ENCODE assay signal across 24 cellular contexts in the genomic region with DNA sequence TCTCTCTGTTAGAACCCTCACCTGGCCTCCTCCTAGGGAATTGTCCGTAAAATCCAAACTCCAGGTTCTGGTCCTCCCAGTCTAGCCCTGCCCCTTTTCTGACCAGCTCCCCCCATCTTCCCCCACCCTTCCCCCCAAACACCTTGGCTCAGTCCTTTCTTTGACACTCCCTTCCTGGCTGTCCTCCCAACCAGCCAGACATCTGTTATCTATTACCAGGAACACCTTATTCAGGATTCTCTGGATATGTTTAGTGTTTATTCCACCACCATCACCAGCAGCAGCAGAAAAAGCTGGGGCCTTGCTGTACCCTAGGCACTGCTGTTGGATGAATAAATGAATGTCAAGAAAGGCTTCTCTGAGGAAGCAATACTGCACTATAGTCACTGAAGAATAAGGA. TPM values are rescaled to one million over a fixed set of nuclear protein-coding genes. Genes with fewer than 3 reads are reported as not detected.
DNase-seq lines count a peak whose midpoint lies in the region; ATAC-seq and TF ChIP-seq lines count a peak whose summit lies in the region.
"Had no signal": no experiment of that assay in that cellular context is flagged by ENCODE, and none has a peak within 500 bp of the region (broad histone marks: within the 10 kb centered on the region; RNA-seq: fewer than 3 reads in every experiment).

No MANE protein-coding gene starts in this region.

- peak overlapping the region; percentile 49 for H3K27ac ChIP-seq in KOPT-K1 (ENCODE audit: low read depth, low read length, poor library complexity, severe bottlenecking)

- no peaks in the 10 kb centered on the region for H3K27me3 Mint-ChIP-seq in activated CD4-positive, alpha-beta memory T cell treated with anti-CD3 and anti-CD28 coated beads for 36 hours
- H3K27me3 Mint-ChIP-seq in activated CD4-positive, alpha-beta memory T cell treated with anti-CD3 and anti-CD28 coated beads, Interleukin-2, amount 10 ng/mL, durations not matched to agents 7 days and 5 days, result no peaks in the 10 kb centered on the region
- no peaks in the 10 kb centered on the region for H3K27me3 Mint-ChIP-seq in stimulated activated naive CD8-positive, alpha-beta T cell treated with anti-CD3 and anti-CD28 coated beads, Interleukin-15, amount 100 ng/mL, for 72 hours
- H3K27me3 Mint-ChIP-seq: CD8-positive, alpha-beta memory T cell had no signal

- no peak overlapping the region for H3K4me3 ChIP-seq in fibroblast of mammary gland (ENCODE audit: control insufficient read depth, low read depth, low read length)
- H3K4me3 ChIP-seq: HAP-1, MG63 had no signal

- intact Hi-C loops in activated CD4-positive, alpha-beta memory T cell treated with anti-CD3 and anti-CD28 coated beads for 36 hours (cut with micrococcal nuclease), result no loop called here

- no peaks in the 10 kb centered on the region for H3K36me3 ChIP-seq in KOPT-K1 (ENCODE audit: insufficient read depth, low read length)
- H3K36me3 ChIP-seq: HAP-1, MG63 had no signal

- peaks cover 2% of the 10 kb centered on the region for H3K36me3 Mint-ChIP-seq in activated CD4-positive, alpha-beta memory T cell treated with anti-CD3 and anti-CD28 coated beads for 36 hours
- peaks cover 22% of the 10 kb centered on the region for H3K36me3 Mint-ChIP-seq in activated CD4-positive, alpha-beta memory T cell treated with anti-CD3 and anti-CD28 coated beads, Interleukin-2, amount 10 ng/mL, durations not matched to agents 7 days and 5 days (ENCODE audit: low read depth)
- peaks cover 11% of the 10 kb centered on the region for H3K36me3 Mint-ChIP-seq in stimulated activated effector memory CD8-positive, alpha-beta T cell treated with anti-CD3 and anti-CD28 coated beads, Interleukin-12 subunit alpha, Interleukin-12 subunit beta, amount 100 ng/mL, for 72 hours

- peaks cover 35% of the 10 kb centered on the region for H3K4me1 Mint-ChIP-seq in activated CD4-positive, alpha-beta memory T cell treated with anti-CD3 and anti-CD28 coated beads for 36 hours (ENCODE audit: low read depth)
- H3K4me1 Mint-ChIP-seq in activated CD4-positive, alpha-beta memory T cell treated with anti-CD3 and anti-CD28 coated beads, Interleukin-2, amount 10 ng/mL, durations not matched to agents 7 days and 5 days, result peaks cover 56% of the 10 kb centered on the region
- peaks cover 44% of the 10 kb centered on the region for H3K4me1 Mint-ChIP-seq in stimulated activated effector memory CD8-positive, alpha-beta T cell treated with anti-CD3 and anti-CD28 coated beads, Interleukin-12 subunit alpha, Interleukin-12 subunit beta, amount 100 ng/mL, for 72 hours
- peaks cover 58% of the 10 kb centered on the region for H3K4me1 Mint-ChIP-seq in stimulated activated naive CD8-positive, alpha-beta T cell treated with anti-CD3 and anti-CD28 coated beads, Interleukin-15, amount 100 ng/mL, for 72 hours

- POLR2A ChIA-PET in activated CD4-positive, alpha-beta memory T cell treated with anti-CD3 and anti-CD28 coated beads for 36 hours (lab: Charles Lee), result no interaction called here
- POLR2A ChIA-PET in activated CD4-positive, alpha-beta memory T cell treated with anti-CD3 and anti-CD28 coated beads, Interleukin-2, amount 10 ng/mL, durations not matched to agents 7 days and 5 days (lab: Charles Lee), result interaction anchor here (6.4 kb wide), 1 partner anchor 48 kb away, joined by 40 read pairs; a partner anchor contains a TSS

- H3K9me3 Mint-ChIP-seq in activated CD4-positive, alpha-beta memory T cell treated with anti-CD3 and anti-CD28 coated beads for 36 hours, result peaks cover 9% of the 10 kb centered on the region
- H3K9me3 Mint-ChIP-seq in activated CD4-positive, alpha-beta memory T cell treated with anti-CD3 and anti-CD28 coated beads, Interleukin-2, amount 10 ng/mL, durations not matched to agents 7 days and 5 days, result peaks cover 15% of the 10 kb centered on the region
- H3K9me3 Mint-ChIP-seq in stimulated activated effector memory CD8-positive, alpha-beta T cell treated with anti-CD3 and anti-CD28 coated beads, Interleukin-12 subunit alpha, Interleukin-12 subunit beta, amount 100 ng/mL, for 72 hours, result no peaks in the 10 kb centered on the region
- peaks cover 8 to 11% of the 10 kb centered on the region in 2 donors for H3K9me3 Mint-ChIP-seq in stimulated activated naive CD8-positive, alpha-beta T cell treated with anti-CD3 and anti-CD28 coated beads, Interleukin-15, amount 100 ng/mL, for 72 hours
- H3K9me3 Mint-ChIP-seq: CD8-positive, alpha-beta memory T cell had no signal

- H3K9me3 ChIP-seq in KOPT-K1 (ENCODE audit: insufficient read depth, low read length, poor library complexity, severe bottlenecking), result peaks cover 15% of the 10 kb centered on the region
- H3K9me3 ChIP-seq: HAP-1, MG63 had no signal

- ATAC-seq in stimulated activated effector memory CD8-positive, alpha-beta T cell treated with anti-CD3 and anti-CD28 coated beads, Interleukin-12 subunit alpha, Interleukin-12 subunit beta, amount 100 ng/mL, for 72 hours, result no peak
- ATAC-seq in HG03378 (IDR thresholded peaks at IDR 0.05; ENCODE audit: unreplicated experiment), result no peak
- ATAC-seq in stimulated activated naive CD8-positive, alpha-beta T cell treated with anti-CD3 and anti-CD28 coated beads, Interleukin-15, amount 100 ng/mL, for 72 hours, result no peak
- ATAC-seq: Panc1 had no signal

- no peak for DNase-seq in activated CD4-positive, alpha-beta memory T cell treated with anti-CD3 and anti-CD28 coated beads for 36 hours
- no peak for DNase-seq in activated CD4-positive, alpha-beta memory T cell treated with anti-CD3 and anti-CD28 coated beads, Interleukin-2, amount 10 ng/mL, durations not matched to agents 7 days and 5 days
- DNase-seq in fibroblast of mammary gland (ENCODE audit: low read depth), result peak; percentile 49
- DNase-seq in stimulated activated effector memory CD8-positive, alpha-beta T cell treated with anti-CD3 and anti-CD28 coated beads, Interleukin-12 subunit alpha, Interleukin-12 subunit beta, amount 100 ng/mL, for 72 hours (ENCODE audit: low spot score in 2 of 2), result no peak
- DNase-seq in stimulated activated naive CD8-positive, alpha-beta T cell treated with anti-CD3 and anti-CD28 coated beads, Interleukin-15, amount 100 ng/mL, for 72 hours, result no peak
- DNase-seq: DMS 273 treated with DMSO at 0.1 percent for 48 hours, DMS79 treated with DMSO at 0.1 percent for 48 hours, GF-D8, GOT3, HFFc6, KBM-7, MG63, NCI-H1105 treated with DMSO at 0.1 percent for 48 hours, NCI-H146, NCI-H1930, NCI-H2107, NCI-H524 treated with DMSO at 0.1 percent for 48 hours, NCI-H82, SHP77 treated with DMSO at 0.1 percent for 48 hours had no signal

- no peak for TF ChIP-seq CTCF in fibroblast of mammary gland (conservative IDR thresholded peaks at IDR 0.05; ENCODE audit: control insufficient read depth, insufficient read depth, low read depth, low read length)

- H3K4me3 Mint-ChIP-seq in activated CD4-positive, alpha-beta memory T cell treated with anti-CD3 and anti-CD28 coated beads for 36 hours, result no peak overlapping the region
- no peak overlapping the region for H3K4me3 Mint-ChIP-seq in activated CD4-positive, alpha-beta memory T cell treated with anti-CD3 and anti-CD28 coated beads, Interleukin-2, amount 10 ng/mL, durations not matched to agents 7 days and 5 days
- no peak overlapping the region for H3K4me3 Mint-ChIP-seq in stimulated activated effector memory CD8-positive, alpha-beta T cell treated with anti-CD3 and anti-CD28 coated beads, Interleukin-12 subunit alpha, Interleukin-12 subunit beta, amount 100 ng/mL, for 72 hours
- H3K4me3 Mint-ChIP-seq in stimulated activated naive CD8-positive, alpha-beta T cell treated with anti-CD3 and anti-CD28 coated beads, Interleukin-15, amount 100 ng/mL, for 72 hours, result no peak overlapping the region
- H3K4me3 Mint-ChIP-seq: HFFc6 had no signal

- CTCF ChIA-PET in activated CD4-positive, alpha-beta memory T cell treated with anti-CD3 and anti-CD28 coated beads for 36 hours (lab: Charles Lee), result no interaction called here
- CTCF ChIA-PET in activated CD4-positive, alpha-beta memory T cell treated with anti-CD3 and anti-CD28 coated beads, Interleukin-2, amount 10 ng/mL, durations not matched to agents 7 days and 5 days (lab: Charles Lee), result no interaction called here

- H3K27ac Mint-ChIP-seq in activated CD4-positive, alpha-beta memory T cell treated with anti-CD3 and anti-CD28 coated beads for 36 hours, result peak overlapping the region; percentile 1
- H3K27ac Mint-ChIP-seq in activated CD4-positive, alpha-beta memory T cell treated with anti-CD3 and anti-CD28 coated beads, Interleukin-2, amount 10 ng/mL, durations not matched to agents 7 days and 5 days, result no peak overlapping the region
- peak overlapping the region; percentile 12 for H3K27ac Mint-ChIP-seq in stimulated activated effector memory CD8-positive, alpha-beta T cell treated with anti-CD3 and anti-CD28 coated beads, Interleukin-12 subunit alpha, Interleukin-12 subunit beta, amount 100 ng/mL, for 72 hours
- H3K27ac Mint-ChIP-seq in stimulated activated naive CD8-positive, alpha-beta T cell treated with anti-CD3 and anti-CD28 coated beads, Interleukin-15, amount 100 ng/mL, for 72 hours, result no peak overlapping the region
- H3K27ac Mint-ChIP-seq: HFFc6 had no signal

RNA-seq across cellular contexts. Expression of a gene that starts 4.0 kb away (rescaled TPM):
- total RNA-seq in activated CD4-positive, alpha-beta memory T cell treated with anti-CD3 and anti-CD28 coated beads for 36 hours, result 10 to 100 TPM; 64.6 to 65.9 TPM
- 100 to 1,000 TPM; 111 TPM for total RNA-seq in activated CD4-positive, alpha-beta memory T cell treated with anti-CD3 and anti-CD28 coated beads, Interleukin-2, amount 10 ng/mL, durations not matched to agents 7 days and 5 days

RNA-seq across cellular contexts. Expression of a gene that starts 21.2 kb away (rescaled TPM):
- total RNA-seq in activated CD4-positive, alpha-beta memory T cell treated with anti-CD3 and anti-CD28 coated beads for 36 hours, result under 1 TPM; 0.36 to 0.45 TPM
- under 1 TPM; 0.43 to 0.83 TPM for total RNA-seq in activated CD4-positive, alpha-beta memory T cell treated with anti-CD3 and anti-CD28 coated beads, Interleukin-2, amount 10 ng/mL, durations not matched to agents 7 days and 5 days
- total RNA-seq: HFFc6 had no signal

RNA-seq across cellular contexts. Expression of a gene that starts 34.2 kb away (rescaled TPM):
- total RNA-seq in activated CD4-positive, alpha-beta memory T cell treated with anti-CD3 and anti-CD28 coated beads for 36 hours, result 10 to 100 TPM; 10.1 to 11.5 TPM
- 10 to 100 TPM; 16.6 to 17.8 TPM for total RNA-seq in activated CD4-positive, alpha-beta memory T cell treated with anti-CD3 and anti-CD28 coated beads, Interleukin-2, amount 10 ng/mL, durations not matched to agents 7 days and 5 days

RNA-seq across cellular contexts. Expression of a gene that starts 48.1 kb away (rescaled TPM):
- total RNA-seq in activated CD4-positive, alpha-beta memory T cell treated with anti-CD3 and anti-CD28 coated beads for 36 hours, result 100 to 1,000 TPM; 167 to 173 TPM
- 100 to 1,000 TPM; 183 to 188 TPM for total RNA-seq in activated CD4-positive, alpha-beta memory T cell treated with anti-CD3 and anti-CD28 coated beads, Interleukin-2, amount 10 ng/mL, durations not matched to agents 7 days and 5 days

RNA-seq across cellular contexts. Expression of a gene that starts 50.6 kb away (rescaled TPM):
- 1 to 10 TPM; 5.4 to 5.8 TPM for total RNA-seq in activated CD4-positive, alpha-beta memory T cell treated with anti-CD3 and anti-CD28 coated beads for 36 hours
- total RNA-seq in activated CD4-positive, alpha-beta memory T cell treated with anti-CD3 and anti-CD28 coated beads, Interleukin-2, amount 10 ng/mL, durations not matched to agents 7 days and 5 days, result 10 to 100 TPM; 13.4 to 13.9 TPM

Comparison
In these comparisons a context has a peak if more than half of its experiments do, and no peak if none do; other contexts are left out.
1. H3K27ac Mint-ChIP-seq: peak in activated CD4-positive, alpha-beta memory T cell treated with anti-CD3 and anti-CD28 coated beads for 36 hours (single experiment) and stimulated activated effector memory CD8-positive, alpha-beta T cell treated with anti-CD3 and anti-CD28 coated beads, Interleukin-12 subunit alpha, Interleukin-12 subunit beta, amount 100 ng/mL, for 72 hours (single experiment); none in activated CD4-positive, alpha-beta memory T cell treated with anti-CD3 and anti-CD28 coated beads, Interleukin-2, amount 10 ng/mL, durations not matched to agents 7 days and 5 days (single experiment) and stimulated activated naive CD8-positive, alpha-beta T cell treated with anti-CD3 and anti-CD28 coated beads, Interleukin-15, amount 100 ng/mL, for 72 hours (0 of 2).